In the genomic region with DNA sequence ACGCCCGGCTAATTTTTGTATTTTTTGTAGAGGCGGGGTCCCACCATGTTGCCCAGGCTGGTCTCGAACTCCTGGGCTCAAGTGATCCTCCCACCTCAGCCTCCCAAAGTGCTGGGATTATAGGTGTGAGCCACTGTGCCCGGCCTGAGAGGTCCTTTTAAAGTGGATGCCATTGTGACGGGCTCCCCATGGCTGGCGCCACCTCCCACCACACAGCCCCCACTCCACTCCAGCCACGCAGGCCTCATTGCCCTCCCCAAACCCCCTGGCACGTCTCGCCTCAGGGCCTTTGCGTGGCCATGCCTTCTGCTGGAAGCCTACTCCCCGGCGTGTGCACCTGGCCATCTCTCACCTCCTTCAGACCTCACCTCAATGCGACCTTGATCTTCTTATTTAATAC, we compare ENCODE assay signal across 13 cellular contexts.
"Had no signal": no experiment of that assay in that cellular context is flagged by ENCODE, and none has a peak within 500 bp of the region (broad histone marks: within the 10 kb centered on the region; RNA-seq: fewer than 3 reads in every experiment).

No MANE protein-coding gene starts in this region.

- H3K4me3 ChIP-seq: coronary artery, esophagus squamous epithelium, heart right ventricle, left lung, pancreas, right atrium auricular region, sigmoid colon, suprapubic skin, transverse colon had no signal

- H3K27me3 ChIP-seq: left lung, pancreas, right atrium auricular region, sigmoid colon, transverse colon had no signal

- H3K36me3 Mint-ChIP-seq: natural killer cell had no signal

- H3K9me3 Mint-ChIP-seq: natural killer cell; stimulated activated naive CD8-positive, alpha-beta T cell treated with anti-CD3 and anti-CD28 coated beads, Interleukin-15, amount 100 ng/mL, for 72 hours had no signal

- DNase-seq: esophagus squamous epithelium had no signal

- H3K9me3 ChIP-seq: esophagus squamous epithelium, heart right ventricle, left lung, neutrophil, pancreas, right atrium auricular region, sigmoid colon, suprapubic skin, transverse colon had no signal

- H3K27ac Mint-ChIP-seq: natural killer cell, progenitor cell of endocrine pancreas had no signal

- H3K36me3 ChIP-seq: esophagus squamous epithelium, heart right ventricle, left lung, neutrophil, pancreas, right atrium auricular region, sigmoid colon, suprapubic skin, transverse colon had no signal

- H3K4me1 Mint-ChIP-seq: natural killer cell had no signal

- H3K27ac ChIP-seq: coronary artery, esophagus squamous epithelium, heart right ventricle, left lung, neutrophil, pancreas, right atrium auricular region, sigmoid colon, suprapubic skin, transverse colon had no signal

- H3K4me1 ChIP-seq: left lung, right atrium auricular region, sigmoid colon, transverse colon had no signal

- H3K4me3 Mint-ChIP-seq: natural killer cell; stimulated activated naive CD8-positive, alpha-beta T cell treated with anti-CD3 and anti-CD28 coated beads, Interleukin-15, amount 100 ng/mL, for 72 hours had no signal
